1 cellular context compared by ENCODE assay signal in genomic region chr20:63255911-63256704, GRCh38.
TF ChIP-seq lines count a peak whose summit lies in the region.

No MANE protein-coding gene starts in this region.

TF ChIP-seq in H1, 55 proteins besides CTCF, POLR2A, EP300 and RAD21:
- TF ChIP-seq EGR1 (IDR thresholded peaks at IDR 0.05; ENCODE audit: borderline replicate concordance, low read depth, low read length) (peak; percentile 66), NRF1 (IDR thresholded peaks at IDR 0.05; ENCODE audit: low read depth, low read length) (no peak)
